Comparison of ENCODE assay signal across 12 cellular contexts in the genomic region with DNA sequence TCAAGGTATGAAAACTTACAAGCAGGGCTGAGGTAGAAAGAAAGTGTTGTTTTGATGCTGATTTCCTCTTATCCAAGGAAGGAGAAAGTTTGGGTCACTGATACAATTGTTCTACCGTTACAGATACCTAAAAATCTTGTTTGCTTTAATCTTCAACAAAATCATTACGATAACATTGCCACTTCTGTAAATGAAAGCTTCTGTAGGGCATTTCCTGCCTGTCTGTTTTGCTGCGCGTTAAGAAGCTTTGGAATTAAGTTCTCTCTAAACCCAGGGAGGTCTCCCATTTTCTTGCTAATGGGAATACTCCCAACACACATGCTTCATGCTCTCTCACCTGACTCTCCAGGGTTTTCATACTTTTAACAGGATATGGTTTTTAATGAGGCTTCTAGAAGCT.
DNase-seq lines count a peak whose midpoint lies in the region; ATAC-seq, FAIRE-seq and TF ChIP-seq lines count a peak whose summit lies in the region.
"Had no signal": no experiment of that assay in that cellular context is flagged by ENCODE, and none has a peak within 500 bp of the region (broad histone marks: within the 10 kb centered on the region; RNA-seq: fewer than 3 reads in every experiment).

No MANE protein-coding gene starts in this region.

- H3K9me3 ChIP-seq in astrocyte (ENCODE audit: insufficient read depth, low read depth, low read length) (no peaks in the 10 kb centered on the region), muscle layer of duodenum (ENCODE audit: control insufficient read depth in 1 of 2, low read length in 2 of 2) (no peaks in the 10 kb centered on the region), kidney (ENCODE audit: control insufficient read depth in 1 of 2, low read length in 2 of 2) (no peaks in the 10 kb centered on the region)
- H3K9me3 ChIP-seq: adrenal gland, right lobe of liver had no signal

- H3K36me3 ChIP-seq in ACC112 (ENCODE audit: insufficient read depth, low read length), result no peaks in the 10 kb centered on the region
- no peaks in the 10 kb centered on the region for H3K36me3 ChIP-seq in astrocyte (ENCODE audit: insufficient read depth, low read length)
- H3K36me3 ChIP-seq in muscle layer of duodenum (ENCODE audit: control insufficient read depth in 1 of 2, insufficient read depth in 2 of 2, low read length in 2 of 2), result no peaks in the 10 kb centered on the region
- no peaks in the 10 kb centered on the region for H3K36me3 ChIP-seq in kidney (ENCODE audit: control insufficient read depth in 1 of 2, insufficient read depth in 2 of 2, low read length in 2 of 2)
- H3K36me3 ChIP-seq: adrenal gland, right lobe of liver had no signal

- no peaks in the 10 kb centered on the region for H4K20me1 ChIP-seq in astrocyte (ENCODE audit: insufficient read depth, low read length)

- no peaks in the 10 kb centered on the region for H3K79me2 ChIP-seq in ACC112 (ENCODE audit: control insufficient read depth, insufficient read depth, low read length, unreplicated experiment)
- no peaks in the 10 kb centered on the region for H3K79me2 ChIP-seq in astrocyte (ENCODE audit: insufficient read depth, low read length)

- peaks cover 6% of the 10 kb centered on the region for H3K36me3 Mint-ChIP-seq in Calu3 (ENCODE audit: insufficient read depth, unreplicated experiment)
- H3K36me3 Mint-ChIP-seq in astrocyte (ENCODE audit: low read depth, unreplicated experiment), result peaks cover 3% of the 10 kb centered on the region

- peak overlapping the region; percentile 40 for H3K4me3 Mint-ChIP-seq in Calu3 (ENCODE audit: low read depth, unreplicated experiment)
- no peak overlapping the region for H3K4me3 Mint-ChIP-seq in astrocyte (ENCODE audit: unreplicated experiment)
- H3K4me3 Mint-ChIP-seq: CD14-positive monocyte; stimulated activated naive CD8-positive, alpha-beta T cell treated with anti-CD3 and anti-CD28 coated beads, Interleukin-15, Interleukin-2, amounts not matched to agents 100 ng/mL and 50 ng/mL, for 24 hours had no signal

- intact Hi-C loops in Calu3 (cut with micrococcal nuclease; ENCODE audit: unreplicated experiment) (no loop called here), kidney (cut with DNase I) (no loop called here)

- ATAC-seq in GM18873 (IDR thresholded peaks at IDR 0.05; ENCODE audit: low FRiP score, unreplicated experiment), result no peak

- peak overlapping the region; percentile 31; the same call in 1 of the 2 replicates for H3K4me3 ChIP-seq in ACC112 (ENCODE audit: low read depth, low read length)
- H3K4me3 ChIP-seq in astrocyte (ENCODE audit: insufficient read depth, low read depth, low read length), result no peak overlapping the region
- H3K4me3 ChIP-seq in muscle layer of duodenum (ENCODE audit: low read depth in 1 of 2, low read length in 2 of 2), result no peak overlapping the region
- no peak overlapping the region for H3K4me3 ChIP-seq in kidney (ENCODE audit: low read length in 2 of 2)
- H3K4me3 ChIP-seq: adrenal gland, right lobe of liver had no signal

- peak overlapping the region; percentile 38 for H3K4me2 ChIP-seq in astrocyte (ENCODE audit: low read length)

- CTCF ChIA-PET in Calu3 (lab: Charles Lee), result interaction anchor here (1.3 to 1.4 kb wide), 2 partner anchors 13 to 43 kb away, joined by 3 read pairs; no protein-coding TSS in a partner anchor
- CTCF ChIA-PET in GM10248 (lab: Yijun Ruan, JAX), result interaction anchor here (1.0 kb wide), 1 partner anchor 13 kb away, joined by 3 read pairs; no protein-coding TSS in a partner anchor

- H3K4me1 ChIP-seq in ACC112 (ENCODE audit: control insufficient read depth, insufficient read depth, low read length, unreplicated experiment), result peaks cover 51% of the 10 kb centered on the region
- peaks cover 19% of the 10 kb centered on the region for H3K4me1 ChIP-seq in astrocyte (ENCODE audit: insufficient read depth, low read length)
- H3K4me1 ChIP-seq in muscle layer of duodenum (ENCODE audit: control insufficient read depth in 1 of 2, insufficient read depth in 2 of 2, low read length in 2 of 2), result peaks cover 9 to 14% of the 10 kb centered on the region in 2 donors
- H3K4me1 ChIP-seq in kidney (ENCODE audit: control insufficient read depth in 1 of 2, insufficient read depth in 1 of 2, low read depth in 1 of 2, low read length in 2 of 2), result no peaks in the 10 kb centered on the region
- H3K4me1 ChIP-seq: adrenal gland, right lobe of liver had no signal

- H3K27ac ChIP-seq in ACC112 (ENCODE audit: low read depth, low read length) (peak overlapping the region; percentile 93), astrocyte (ENCODE audit: low read depth, low read length) (peak overlapping the region; percentile 30), muscle layer of duodenum (ENCODE audit: low read length) (peak overlapping the region; percentile 54), kidney (ENCODE audit: low read depth in 2 of 2, low read length in 2 of 2) (no peak overlapping the region)
- H3K27ac ChIP-seq: adrenal gland, right lobe of liver had no signal

- H3K4me1 Mint-ChIP-seq in Calu3 (ENCODE audit: low read depth, unreplicated experiment) (peaks cover 42% of the 10 kb centered on the region), astrocyte (ENCODE audit: low read depth, unreplicated experiment) (peaks cover 21% of the 10 kb centered on the region)

- POLR2A ChIA-PET in GM10248 (lab: Yijun Ruan, JAX), result no interaction called here

- H3K27me3 ChIP-seq in ACC112 (ENCODE audit: insufficient read depth, low read length) (no peaks in the 10 kb centered on the region), astrocyte (ENCODE audit: insufficient read depth, low read length) (no peaks in the 10 kb centered on the region), muscle layer of duodenum (ENCODE audit: low read depth, low read length) (no peaks in the 10 kb centered on the region)
- H3K27me3 ChIP-seq: adrenal gland, right lobe of liver had no signal

- BruUV-seq in Calu3 (replicated peaks; lab: Mats Ljungman, UMichigan), result no TSS peak

- TF ChIP-seq CTCF in Calu3 (IDR thresholded peaks at IDR 0.05; ENCODE audit: unreplicated experiment) (no peak), astrocyte (IDR thresholded peaks at IDR 0.05; ENCODE audit: insufficient read depth, low read depth, low read length) (no peak), GM10248 (IDR thresholded peaks at IDR 0.05; ENCODE audit: control extremely low read depth, extremely low read depth, low read depth, missing control alignments) (no peak), kidney (IDR thresholded peaks at IDR 0.05; ENCODE audit: borderline replicate concordance, extremely low read depth, insufficient read depth) (no peak)

- no peak for FAIRE-seq in astrocyte (lab: Jason Lieb, UNC)
- no peak for FAIRE-seq in kidney (lab: Jason Lieb, UNC)

- H3K27ac Mint-ChIP-seq in Calu3 (ENCODE audit: unreplicated experiment), result peak overlapping the region; percentile 88
- H3K27ac Mint-ChIP-seq in astrocyte (ENCODE audit: unreplicated experiment), result no peak overlapping the region
- H3K27ac Mint-ChIP-seq: CD14-positive monocyte; stimulated activated naive CD8-positive, alpha-beta T cell treated with anti-CD3 and anti-CD28 coated beads, Interleukin-15, Interleukin-2, amounts not matched to agents 100 ng/mL and 50 ng/mL, for 24 hours had no signal

- H3K9me3 Mint-ChIP-seq in Calu3 (ENCODE audit: low read depth, unreplicated experiment) (no peaks in the 10 kb centered on the region), astrocyte (ENCODE audit: unreplicated experiment) (no peaks in the 10 kb centered on the region)
- H3K9me3 Mint-ChIP-seq: CD14-positive monocyte; stimulated activated naive CD8-positive, alpha-beta T cell treated with anti-CD3 and anti-CD28 coated beads, Interleukin-15, Interleukin-2, amounts not matched to agents 100 ng/mL and 50 ng/mL, for 24 hours had no signal

- DNase-seq in Calu3 (no peak), astrocyte (ENCODE audit: low read depth) (peak; percentile 3), GM10248 (ENCODE audit: extremely low spot score) (no peak), kidney (no peak)
- no peak for DNase-seq in activated CD8-positive, alpha-beta memory T cell treated with anti-CD3 and anti-CD28 coated beads, Interleukin-2, amount 50 U/mL, for 48 hours
- DNase-seq: right lobe of liver had no signal

- H3K27me3 Mint-ChIP-seq in Calu3 (ENCODE audit: unreplicated experiment), result no peaks in the 10 kb centered on the region
- H3K27me3 Mint-ChIP-seq in astrocyte (ENCODE audit: low read depth, unreplicated experiment), result no peaks in the 10 kb centered on the region
- H3K27me3 Mint-ChIP-seq: stimulated activated naive CD8-positive, alpha-beta T cell treated with anti-CD3 and anti-CD28 coated beads, Interleukin-15, Interleukin-2, amounts not matched to agents 100 ng/mL and 50 ng/mL, for 24 hours had no signal

- H3K9ac ChIP-seq in astrocyte (ENCODE audit: low read length) (peak overlapping the region; percentile 0), kidney (ENCODE audit: low read length in 2 of 2) (no peak overlapping the region)

- H2AFZ ChIP-seq in ACC112 (ENCODE audit: low read length, unreplicated experiment), result no peak overlapping the region
- no peak overlapping the region for H2AFZ ChIP-seq in astrocyte (ENCODE audit: low read depth, low read length)

Comparison
In these comparisons a context has a peak if more than half of its experiments do, and no peak if none do; other contexts are left out.
1. H3K27ac ChIP-seq: peak in ACC112 (single experiment), astrocyte (single experiment) and muscle layer of duodenum (single experiment); none in kidney (0 of 2).